11 cellular contexts compared by ENCODE assay signal in the genomic region with DNA sequence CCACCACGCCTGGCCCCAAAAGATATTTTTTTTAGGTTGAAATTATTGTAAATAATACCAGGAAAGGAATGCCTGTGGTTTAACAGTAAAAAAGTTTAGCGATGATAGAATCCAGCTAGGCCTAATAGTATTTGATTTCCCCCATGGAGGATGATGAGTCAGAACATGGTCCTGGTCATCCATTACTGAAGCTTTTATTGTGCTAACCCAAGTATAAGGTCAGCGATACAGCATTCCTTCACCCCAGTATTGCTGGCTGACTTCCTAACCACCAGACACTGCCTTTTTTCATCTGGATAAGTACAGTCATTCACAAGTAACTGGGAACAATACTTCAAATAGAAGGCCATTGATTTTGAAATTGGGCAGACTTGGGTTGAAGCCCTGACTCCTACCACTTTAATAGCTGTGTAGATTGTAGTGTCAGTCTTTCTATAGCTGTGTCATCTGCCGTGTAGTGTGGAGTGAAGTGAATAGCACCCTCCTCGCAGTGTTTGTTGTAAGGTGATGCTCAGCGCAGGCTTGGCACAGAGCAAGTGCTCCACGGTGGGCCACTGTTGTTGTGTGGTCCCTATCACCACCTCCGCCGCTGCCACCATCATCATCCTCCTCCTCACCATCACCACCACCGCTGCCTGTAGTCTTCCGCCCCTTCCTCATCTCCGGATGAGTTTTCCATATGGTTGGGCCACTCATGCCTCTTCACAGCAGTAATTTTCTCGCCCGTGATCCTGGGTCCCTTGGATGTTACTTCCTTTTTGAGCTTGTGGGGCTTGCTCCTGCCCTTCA.
DNase-seq lines count a peak whose midpoint lies in the region; ATAC-seq and TF ChIP-seq lines count a peak whose summit lies in the region.
"Had no signal": no experiment of that assay in that cellular context is flagged by ENCODE, and none has a peak within 500 bp of the region (broad histone marks: within the 10 kb centered on the region; RNA-seq: fewer than 3 reads in every experiment).

No MANE protein-coding gene starts in this region.

- no peaks in the 10 kb centered on the region for H3K4me1 Mint-ChIP-seq in activated CD8-positive, alpha-beta T cell treated with anti-CD3 and anti-CD28 coated beads for 36 hours (ENCODE audit: low read depth)

- peak overlapping the region in 2 of 5 donors; percentile 20 to 29 for H3K9ac ChIP-seq in subcutaneous abdominal adipose tissue (ENCODE audit: low read length in 5 of 5)
- H3K9ac ChIP-seq: KMS-11 had no signal

- TF ChIP-seq CTCF in HFF-Myc (IDR thresholded peaks at IDR 0.05; ENCODE audit: low read depth, low read length, missing control alignments), result no peak
- TF ChIP-seq CTCF in activated CD8-positive, alpha-beta T cell treated with anti-CD3 and anti-CD28 coated beads for 36 hours (IDR thresholded peaks at IDR 0.05), result no peak

- no peaks in the 10 kb centered on the region for H3K36me3 Mint-ChIP-seq in activated CD8-positive, alpha-beta T cell treated with anti-CD3 and anti-CD28 coated beads for 36 hours (ENCODE audit: low read depth)

- peaks cover 7 to 72% (median 52%) of the 10 kb centered on the region in 5 donors for H3K4me1 ChIP-seq in subcutaneous abdominal adipose tissue (ENCODE audit: control insufficient read depth in 5 of 5, insufficient read depth in 5 of 5, low read length in 5 of 5)

- H3K27ac ChIP-seq in subcutaneous abdominal adipose tissue (ENCODE audit: low read depth, low read length), result peak overlapping the region; percentile 91
- H3K27ac ChIP-seq: KMS-11, psoas muscle had no signal

- POLR2A ChIA-PET in activated CD8-positive, alpha-beta T cell treated with anti-CD3 and anti-CD28 coated beads for 36 hours (lab: Charles Lee), result no interaction called here

- no peaks in the 10 kb centered on the region for H3K9me3 ChIP-seq in subcutaneous abdominal adipose tissue (ENCODE audit: control insufficient read depth in 5 of 5, low read length in 5 of 5)
- H3K9me3 ChIP-seq: psoas muscle had no signal

- H3K4me3 Mint-ChIP-seq in activated CD8-positive, alpha-beta T cell treated with anti-CD3 and anti-CD28 coated beads for 36 hours, result no peak overlapping the region
- H3K4me3 Mint-ChIP-seq: activated T-helper 1 cell treated with anti-CD3 and anti-CD28 coated beads, Interleukin-12 subunit alpha, Interleukin-12 subunit beta, Interleukin-2, Interleukin-4 antibody, amounts not matched to agents 30 ng/mL and 10 ng/mL and 1 ng/mL, durations not matched to agents 14 hours and 24 hours and 36 hours had no signal

- no peaks in the 10 kb centered on the region for H3K9me3 Mint-ChIP-seq in activated CD8-positive, alpha-beta T cell treated with anti-CD3 and anti-CD28 coated beads for 36 hours
- H3K9me3 Mint-ChIP-seq: activated T-helper 1 cell treated with anti-CD3 and anti-CD28 coated beads, Interleukin-12 subunit alpha, Interleukin-12 subunit beta, Interleukin-2, Interleukin-4 antibody, amounts not matched to agents 30 ng/mL and 10 ng/mL and 1 ng/mL, durations not matched to agents 14 hours and 24 hours and 36 hours had no signal

- DNase-seq in HFF-Myc (ENCODE audit: extremely low read depth, low read depth), result peak; percentile 98
- peak; percentile 99 for DNase-seq in amniotic epithelial cell (ENCODE audit: low read depth)
- peak; percentile 11 for DNase-seq in globus pallidus (ENCODE audit: low spot score)
- DNase-seq in activated CD8-positive, alpha-beta T cell treated with anti-CD3 and anti-CD28 coated beads for 36 hours, result no peak
- no peak for DNase-seq in mesenteric fat pad (ENCODE audit: low spot score)
- DNase-seq: psoas muscle had no signal

- no peaks in the 10 kb centered on the region for H3K36me3 ChIP-seq in subcutaneous abdominal adipose tissue (ENCODE audit: control insufficient read depth in 5 of 5, insufficient read depth in 5 of 5, low read length in 5 of 5)

- no peak for ATAC-seq in activated CD8-positive, alpha-beta T cell treated with anti-CD3 and anti-CD28 coated beads for 36 hours
- ATAC-seq in GM21723 (IDR thresholded peaks at IDR 0.05; ENCODE audit: unreplicated experiment) (no peak), HG03469 (IDR thresholded peaks at IDR 0.05; ENCODE audit: unreplicated experiment) (no peak)

- CTCF ChIA-PET in activated CD8-positive, alpha-beta T cell treated with anti-CD3 and anti-CD28 coated beads for 36 hours (lab: Charles Lee), result no interaction called here

- H3K4me3 ChIP-seq in HFF-Myc (replicated peaks; ENCODE audit: low read depth, low read length) (no peak overlapping the region), subcutaneous abdominal adipose tissue (ENCODE audit: low read depth in 1 of 5, low read length in 5 of 5) (no peak overlapping the region)
- H3K4me3 ChIP-seq: psoas muscle had no signal

- no peak overlapping the region for H3K27ac Mint-ChIP-seq in activated CD8-positive, alpha-beta T cell treated with anti-CD3 and anti-CD28 coated beads for 36 hours
- H3K27ac Mint-ChIP-seq: activated T-helper 1 cell treated with anti-CD3 and anti-CD28 coated beads, Interleukin-12 subunit alpha, Interleukin-12 subunit beta, Interleukin-2, Interleukin-4 antibody, amounts not matched to agents 30 ng/mL and 10 ng/mL and 1 ng/mL, durations not matched to agents 14 hours and 24 hours and 36 hours had no signal

- no peaks in the 10 kb centered on the region for H3K27me3 ChIP-seq in subcutaneous abdominal adipose tissue (ENCODE audit: control insufficient read depth in 5 of 5, insufficient read depth in 4 of 5, low read length in 5 of 5)

- peaks cover 4% of the 10 kb centered on the region for H3K27me3 Mint-ChIP-seq in activated CD8-positive, alpha-beta T cell treated with anti-CD3 and anti-CD28 coated beads for 36 hours

- intact Hi-C loops in activated CD8-positive, alpha-beta T cell treated with anti-CD3 and anti-CD28 coated beads for 36 hours (cut with micrococcal nuclease), result no loop called here

Comparison
In these comparisons a context has a peak if more than half of its experiments do, and no peak if none do; other contexts are left out.
1. DNase-seq: peak in HFF-Myc (single experiment), amniotic epithelial cell (single experiment) and globus pallidus (single experiment); none in activated CD8-positive, alpha-beta T cell treated with anti-CD3 and anti-CD28 coated beads for 36 hours (single experiment) and mesenteric fat pad (single experiment).